ENCODE assay signal across 38 cellular contexts in the genomic region with DNA sequence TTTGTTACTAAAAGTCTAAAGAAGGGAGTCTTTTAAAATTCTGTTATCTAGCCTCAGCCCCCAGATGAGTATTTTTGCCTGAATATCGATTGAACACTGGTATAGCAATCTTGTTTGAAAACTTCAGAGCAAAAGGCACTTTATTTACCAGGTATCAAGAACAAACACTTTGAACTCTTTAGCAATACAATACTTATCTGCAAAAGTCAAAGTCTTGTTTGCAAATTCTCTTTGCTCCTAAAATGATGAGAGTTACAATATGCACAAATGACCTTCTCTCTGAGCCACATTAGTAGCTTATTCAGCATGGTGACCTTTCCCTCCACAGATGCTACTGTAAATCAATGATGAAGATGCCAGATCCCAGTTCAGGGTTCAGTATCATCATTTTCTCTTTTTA.
"Had no signal": no experiment of that assay in that cellular context is flagged by ENCODE, and none has a peak within 500 bp of the region (broad histone marks: within the 10 kb centered on the region; RNA-seq: fewer than 3 reads in every experiment).

No MANE protein-coding gene starts in this region.

- H3K9me3 ChIP-seq: adrenal gland, body of pancreas had no signal

- H3K27ac ChIP-seq: adrenal gland, body of pancreas, brain microvascular endothelial cell, breast epithelium, WERI-Rb-1 had no signal

- H3K36me3 ChIP-seq: adrenal gland, brain microvascular endothelial cell, WERI-Rb-1 had no signal

- H3K4me1 ChIP-seq: adrenal gland, body of pancreas, breast epithelium had no signal

- H3K4me3 Mint-ChIP-seq: activated CD4-positive, alpha-beta memory T cell treated with anti-CD3 and anti-CD28 coated beads, Interleukin-2, amount 10 ng/mL, durations not matched to agents 7 days and 5 days; activated CD4-positive, alpha-beta T cell treated with anti-CD3 and anti-CD28 coated beads for 36 hours; activated CD4-positive, alpha-beta T cell treated with anti-CD3 and anti-CD28 coated beads, Interleukin-2, amount 10 ng/mL, durations not matched to agents 7 days and 5 days; activated CD8-positive, alpha-beta memory T cell treated with anti-CD3 and anti-CD28 coated beads, Interleukin-2, amount 10 ng/mL, durations not matched to agents 7 days and 5 days; activated CD8-positive, alpha-beta T cell treated with anti-CD3 and anti-CD28 coated beads, Interleukin-2, amount 10 ng/mL, durations not matched to agents 7 days and 5 days; activated naive CD4-positive, alpha-beta T cell treated with anti-CD3 and anti-CD28 coated beads for 36 hours; activated naive CD8-positive, alpha-beta T cell treated with anti-CD3 and anti-CD28 coated beads for 36 hours; activated T-cell treated with anti-CD3 and anti-CD28 coated beads, Interleukin-2, amount 50 U/mL, for 24 hours; T-helper 1 cell treated with Interleukin-12 subunit alpha and Interleukin-12 subunit beta and Interleukin-4 antibody, amounts not matched to agents 30 μg/mL and 1 μg/mL, for 36 hours; T-helper 2 cell treated with Interferon-gamma antibody and Interleukin-4, amounts not matched to agents 5 μg/mL and 100 μg/mL, for 36 hours; WTC11 had no signal

- ATAC-seq: activated CD4-positive, alpha-beta T cell treated with anti-CD3 and anti-CD28 coated beads for 36 hours; activated CD4-positive, CD25-positive, alpha-beta regulatory T cell treated with anti-CD3 and anti-CD28 coated beads, Interleukin-2, amount 50 U/mL, for 24 hours; activated CD8-positive, alpha-beta memory T cell treated with anti-CD3 and anti-CD28 coated beads, Interleukin-2, amount 10 ng/mL, durations not matched to agents 7 days and 5 days; activated CD8-positive, alpha-beta T cell treated with anti-CD3 and anti-CD28 coated beads, Interleukin-2, amount 10 ng/mL, durations not matched to agents 7 days and 5 days; activated naive CD4-positive, alpha-beta T cell treated with anti-CD3 and anti-CD28 coated beads, Interleukin-2, amount 50 U/mL, for 72 hours; body of pancreas; WTC11 had no signal

- H3K4me3 ChIP-seq: adrenal gland, body of pancreas, breast epithelium had no signal

- DNase-seq: activated CD4-positive, alpha-beta memory T cell treated with anti-CD3 and anti-CD28 coated beads, Interleukin-2, amount 10 ng/mL, durations not matched to agents 7 days and 5 days; activated CD4-positive, alpha-beta T cell treated with anti-CD3 and anti-CD28 coated beads for 1 hour; activated CD4-positive, alpha-beta T cell treated with anti-CD3 and anti-CD28 coated beads for 36 hours; activated CD4-positive, alpha-beta T cell treated with anti-CD3 and anti-CD28 coated beads for 48 hours; activated CD4-positive, alpha-beta T cell treated with anti-CD3 and anti-CD28 coated beads, Interleukin-2, amount 10 ng/mL, durations not matched to agents 7 days and 5 days; activated CD4-positive, alpha-beta T cell treated with anti-CD3 and anti-CD28 coated beads, Interleukin-2, amount 50 U/mL, for 48 hours; activated CD4-positive, CD25-positive, alpha-beta regulatory T cell; activated CD8-positive, alpha-beta memory T cell treated with anti-CD3 and anti-CD28 coated beads for 24 hours; activated CD8-positive, alpha-beta memory T cell treated with anti-CD3 and anti-CD28 coated beads, Interleukin-2, amount 10 ng/mL, durations not matched to agents 7 days and 5 days; activated CD8-positive, alpha-beta memory T cell treated with anti-CD3 and anti-CD28 coated beads, Interleukin-2, amount 50 U/mL, for 48 hours; activated CD8-positive, alpha-beta T cell treated with anti-CD3 and anti-CD28 coated beads, Interleukin-2, amount 10 ng/mL, durations not matched to agents 7 days and 5 days; activated effector memory CD4-positive, alpha-beta T cell treated with Interleukin-2 at 50 U/mL for 16 hours; activated gamma-delta T cell treated with Interleukin-2 at 50 U/mL for 16 hours; activated naive CD4-positive, alpha-beta T cell; activated naive CD4-positive, alpha-beta T cell treated with anti-CD3 and anti-CD28 coated beads for 36 hours; activated naive CD4-positive, alpha-beta T cell treated with anti-CD3 and anti-CD28 coated beads, Interleukin-2, amount 50 U/mL, for 16 hours; activated naive CD8-positive, alpha-beta T cell treated with anti-CD3 and anti-CD28 coated beads for 36 hours; activated T-cell treated with anti-CD3 and anti-CD28 coated beads, Interleukin-2, amount 50 U/mL, for 24 hours; activated T-cell treated with anti-CD3 and anti-CD28 coated beads, Interleukin-2, amount 50 U/mL, for 48 hours; adrenal gland; amniotic stem cell; aorta; body of pancreas; brain microvascular endothelial cell; central memory CD4-positive, alpha-beta T cell; T-helper 1 cell; T-helper 2 cell; T-helper 9 cell; WERI-Rb-1 had no signal

- H3K4me1 Mint-ChIP-seq: activated CD4-positive, alpha-beta memory T cell treated with anti-CD3 and anti-CD28 coated beads, Interleukin-2, amount 10 ng/mL, durations not matched to agents 7 days and 5 days; activated CD4-positive, alpha-beta T cell treated with anti-CD3 and anti-CD28 coated beads for 36 hours; activated CD4-positive, alpha-beta T cell treated with anti-CD3 and anti-CD28 coated beads, Interleukin-2, amount 10 ng/mL, durations not matched to agents 7 days and 5 days; activated CD8-positive, alpha-beta memory T cell treated with anti-CD3 and anti-CD28 coated beads, Interleukin-2, amount 10 ng/mL, durations not matched to agents 7 days and 5 days; activated naive CD8-positive, alpha-beta T cell treated with anti-CD3 and anti-CD28 coated beads for 36 hours; WTC11 had no signal

- H3K27me3 ChIP-seq: adrenal gland, body of pancreas, brain microvascular endothelial cell, breast epithelium had no signal

- H3K27me3 Mint-ChIP-seq: activated CD4-positive, alpha-beta memory T cell treated with anti-CD3 and anti-CD28 coated beads, Interleukin-2, amount 10 ng/mL, durations not matched to agents 7 days and 5 days; activated CD4-positive, alpha-beta T cell treated with anti-CD3 and anti-CD28 coated beads for 36 hours; activated CD4-positive, alpha-beta T cell treated with anti-CD3 and anti-CD28 coated beads, Interleukin-2, amount 10 ng/mL, durations not matched to agents 7 days and 5 days; activated CD8-positive, alpha-beta memory T cell treated with anti-CD3 and anti-CD28 coated beads, Interleukin-2, amount 10 ng/mL, durations not matched to agents 7 days and 5 days; activated naive CD8-positive, alpha-beta T cell treated with anti-CD3 and anti-CD28 coated beads for 36 hours; activated T-cell treated with anti-CD3 and anti-CD28 coated beads, Interleukin-2, amount 50 U/mL, for 24 hours had no signal

- H3K36me3 Mint-ChIP-seq: activated CD8-positive, alpha-beta memory T cell treated with anti-CD3 and anti-CD28 coated beads, Interleukin-2, amount 10 ng/mL, durations not matched to agents 7 days and 5 days; activated naive CD4-positive, alpha-beta T cell treated with anti-CD3 and anti-CD28 coated beads, Interleukin-2, amount 50 U/mL, for 72 hours; activated naive CD8-positive, alpha-beta T cell treated with anti-CD3 and anti-CD28 coated beads for 36 hours had no signal

- FAIRE-seq: astrocyte, TTC549 had no signal

- H3K27ac Mint-ChIP-seq: activated CD4-positive, alpha-beta memory T cell treated with anti-CD3 and anti-CD28 coated beads, Interleukin-2, amount 10 ng/mL, durations not matched to agents 7 days and 5 days; activated CD4-positive, alpha-beta T cell treated with anti-CD3 and anti-CD28 coated beads for 36 hours; activated CD4-positive, alpha-beta T cell treated with anti-CD3 and anti-CD28 coated beads, Interleukin-2, amount 10 ng/mL, durations not matched to agents 7 days and 5 days; activated CD8-positive, alpha-beta memory T cell treated with anti-CD3 and anti-CD28 coated beads, Interleukin-2, amount 10 ng/mL, durations not matched to agents 7 days and 5 days; activated CD8-positive, alpha-beta T cell treated with anti-CD3 and anti-CD28 coated beads, Interleukin-2, amount 10 ng/mL, durations not matched to agents 7 days and 5 days; activated naive CD4-positive, alpha-beta T cell treated with anti-CD3 and anti-CD28 coated beads for 36 hours; activated naive CD4-positive, alpha-beta T cell treated with anti-CD3 and anti-CD28 coated beads, Interleukin-2, amount 50 U/mL, for 72 hours; activated naive CD8-positive, alpha-beta T cell treated with anti-CD3 and anti-CD28 coated beads for 36 hours; activated T-cell treated with anti-CD3 and anti-CD28 coated beads, Interleukin-2, amount 50 U/mL, for 24 hours; activated T-helper 2 cell treated with anti-CD3 and anti-CD28 coated beads, Interferon-gamma antibody, Interleukin-2, Interleukin-4, amounts not matched to agents 10 μg/mL and 5 μg/mL and 100 μg/mL, durations not matched to agents 14 hours and 24 hours and 36 hours; T-helper 1 cell treated with Interleukin-12 subunit alpha and Interleukin-12 subunit beta and Interleukin-4 antibody, amounts not matched to agents 30 μg/mL and 1 μg/mL, for 36 hours; T-helper 2 cell treated with Interferon-gamma antibody and Interleukin-4, amounts not matched to agents 5 μg/mL and 100 μg/mL, for 36 hours; WTC11 had no signal
